23 cellular contexts compared by ENCODE assay signal in the genomic region with DNA sequence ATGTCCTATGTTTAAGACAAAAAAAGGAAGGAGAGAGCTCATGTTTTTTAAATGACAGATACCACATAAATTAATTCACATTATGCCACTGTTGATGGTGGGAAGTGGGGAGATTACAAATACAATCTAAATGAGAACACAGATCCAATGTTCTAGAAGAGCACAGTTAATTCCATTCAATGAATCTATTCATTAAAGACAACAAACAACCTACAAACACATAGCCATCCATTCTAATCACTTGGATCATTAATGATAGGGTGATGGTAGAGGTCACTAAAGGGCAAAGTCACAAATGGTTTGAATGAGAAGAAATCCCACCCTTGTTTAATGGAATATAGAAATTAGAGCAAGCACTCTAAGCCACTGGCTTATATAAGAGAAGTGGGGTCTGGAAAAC. TPM values are rescaled to one million over a fixed set of nuclear protein-coding genes. Genes with fewer than 3 reads are reported as not detected.
DNase-seq lines count a peak whose midpoint lies in the region; ATAC-seq and TF ChIP-seq lines count a peak whose summit lies in the region.
"Had no signal": no experiment of that assay in that cellular context is flagged by ENCODE, and none has a peak within 500 bp of the region (broad histone marks: within the 10 kb centered on the region; RNA-seq: fewer than 3 reads in every experiment).

No MANE protein-coding gene starts in this region.

- H3K4me1 ChIP-seq in subcutaneous abdominal adipose tissue (ENCODE audit: control insufficient read depth in 5 of 5, insufficient read depth in 5 of 5, low read length in 5 of 5) (peaks cover 5 to 34% (median 28%) of the 10 kb centered on the region in 5 donors), mesenchymal stem cell (ENCODE audit: control insufficient read depth, insufficient read depth, low read depth, low read length) (peaks cover 3% of the 10 kb centered on the region)
- H3K4me1 ChIP-seq: prostate gland had no signal

- CTCF ChIA-PET in activated naive CD4-positive, alpha-beta T cell treated with anti-CD3 and anti-CD28 coated beads for 36 hours (lab: Charles Lee) = interaction anchor here (0.8 to 2.0 kb wide), 4 partner anchors 10 to 62 kb away, joined by 3 to 6 read pairs (median 4); a partner anchor contains a TSS
- CTCF ChIA-PET in activated naive CD4-positive, alpha-beta T cell treated with anti-CD3 and anti-CD28 coated beads, Interleukin-2, amount 10 ng/mL, durations not matched to agents 7 days and 5 days (lab: Charles Lee) = interaction anchor here (1.2 kb wide), 1 partner anchor 72 kb away, joined by 3 read pairs; no protein-coding TSS in a partner anchor
- CTCF ChIA-PET in activated CD8-positive, alpha-beta T cell treated with anti-CD3 and anti-CD28 coated beads for 36 hours (lab: Charles Lee) = interaction anchor here (1.0 to 1.4 kb wide), 2 partner anchors 78 to 101 kb away, joined by 3 to 4 read pairs; no protein-coding TSS in a partner anchor

- H3K36me3 ChIP-seq in subcutaneous abdominal adipose tissue (ENCODE audit: control insufficient read depth in 5 of 5, insufficient read depth in 5 of 5, low read length in 5 of 5) = peaks cover 40 to 57% (median 47%) of the 10 kb centered on the region in 5 donors
- H3K36me3 ChIP-seq in mesenchymal stem cell (ENCODE audit: control insufficient read depth in 1 of 2, insufficient read depth in 2 of 2, low read depth in 1 of 2, low read length in 2 of 2) = peaks cover 22 to 68% of the 10 kb centered on the region in 2 experiments

- TF ChIP-seq CTCF in activated CD8-positive, alpha-beta T cell treated with anti-CD3 and anti-CD28 coated beads for 36 hours (IDR thresholded peaks at IDR 0.05) = no peak
- TF ChIP-seq CTCF in mesothelial cell of epicardium (IDR thresholded peaks at IDR 0.05; ENCODE audit: unreplicated experiment) = no peak

- ATAC-seq in activated CD8-positive, alpha-beta T cell treated with anti-CD3 and anti-CD28 coated beads for 36 hours = no peak
- ATAC-seq in HG02798 (IDR thresholded peaks at IDR 0.05; ENCODE audit: poor library complexity, unreplicated experiment) = no peak
- ATAC-seq: gastroesophageal sphincter had no signal

- H2AK5ac ChIP-seq in mesenchymal stem cell (ENCODE audit: low read length, severe bottlenecking) = no peak overlapping the region

- no peaks in the 10 kb centered on the region for H3K27me3 Mint-ChIP-seq in activated naive CD4-positive, alpha-beta T cell treated with anti-CD3 and anti-CD28 coated beads for 36 hours (ENCODE audit: low read depth)
- no peaks in the 10 kb centered on the region for H3K27me3 Mint-ChIP-seq in activated naive CD4-positive, alpha-beta T cell treated with anti-CD3 and anti-CD28 coated beads, Interleukin-2, amount 10 ng/mL, durations not matched to agents 7 days and 5 days
- no peaks in the 10 kb centered on the region for H3K27me3 Mint-ChIP-seq in activated CD8-positive, alpha-beta T cell treated with anti-CD3 and anti-CD28 coated beads for 36 hours
- no peaks in the 10 kb centered on the region for H3K27me3 Mint-ChIP-seq in mesothelial cell of epicardium (ENCODE audit: low read depth)
- H3K27me3 Mint-ChIP-seq: CD4-positive, CD25-positive, alpha-beta regulatory T cell had no signal

- no peak overlapping the region for H3K14ac ChIP-seq in mesenchymal stem cell (ENCODE audit: low read length in 2 of 2)

- POLR2A ChIA-PET in activated CD8-positive, alpha-beta T cell treated with anti-CD3 and anti-CD28 coated beads for 36 hours (lab: Charles Lee) = interaction anchor here (0.7 to 1.4 kb wide), 2 partner anchors 9 to 22 kb away, joined by 4 to 9 read pairs; no protein-coding TSS in a partner anchor

- H3K4ac ChIP-seq in mesenchymal stem cell (ENCODE audit: low read depth in 1 of 2, low read length in 2 of 2) = no peak overlapping the region

- H3K79me1 ChIP-seq in mesenchymal stem cell (replicated peaks; ENCODE audit: low read length, poor library complexity, severe bottlenecking) = peaks cover 7% of the 10 kb centered on the region

- no peak overlapping the region for H2BK5ac ChIP-seq in mesenchymal stem cell (ENCODE audit: low read depth, low read length, poor library complexity, severe bottlenecking)

- intact Hi-C loops in activated naive CD4-positive, alpha-beta T cell treated with anti-CD3 and anti-CD28 coated beads for 36 hours (cut with micrococcal nuclease) = no loop called here
- intact Hi-C loops in activated CD8-positive, alpha-beta T cell treated with anti-CD3 and anti-CD28 coated beads for 36 hours (cut with micrococcal nuclease) = no loop called here

- H3K27me3 ChIP-seq in subcutaneous abdominal adipose tissue (ENCODE audit: control insufficient read depth in 5 of 5, insufficient read depth in 4 of 5, low read length in 5 of 5) = no peaks in the 10 kb centered on the region
- H3K27me3 ChIP-seq in mesenchymal stem cell (ENCODE audit: control insufficient read depth in 1 of 2, insufficient read depth in 1 of 2, low read length in 2 of 2) = no peaks in the 10 kb centered on the region
- H3K27me3 ChIP-seq: gastroesophageal sphincter, Peyer's patch, spleen, stomach, vagina had no signal

- H3K9me3 ChIP-seq in subcutaneous abdominal adipose tissue (ENCODE audit: control insufficient read depth in 5 of 5, low read length in 5 of 5) (no peaks in the 10 kb centered on the region), mesenchymal stem cell (ENCODE audit: control insufficient read depth, low read length) (no peaks in the 10 kb centered on the region)
- H3K9me3 ChIP-seq: gastroesophageal sphincter, Peyer's patch, prostate gland, spleen, stomach, vagina had no signal

- peak overlapping the region; percentile 55 for H3K27ac Mint-ChIP-seq in activated naive CD4-positive, alpha-beta T cell treated with anti-CD3 and anti-CD28 coated beads for 36 hours
- no peak overlapping the region for H3K27ac Mint-ChIP-seq in activated naive CD4-positive, alpha-beta T cell treated with anti-CD3 and anti-CD28 coated beads, Interleukin-2, amount 10 ng/mL, durations not matched to agents 7 days and 5 days
- peak overlapping the region; percentile 79 for H3K27ac Mint-ChIP-seq in activated CD8-positive, alpha-beta T cell treated with anti-CD3 and anti-CD28 coated beads for 36 hours
- peak overlapping the region; percentile 70 for H3K27ac Mint-ChIP-seq in mesothelial cell of epicardium
- H3K27ac Mint-ChIP-seq: H9 had no signal

- H3K27ac ChIP-seq in subcutaneous abdominal adipose tissue (ENCODE audit: low read depth, low read length) = peak overlapping the region; percentile 20
- no peak overlapping the region for H3K27ac ChIP-seq in mesenchymal stem cell (ENCODE audit: low read length, poor library complexity, severe bottlenecking)
- H3K27ac ChIP-seq: Peyer's patch, prostate gland, vagina had no signal

- H2BK15ac ChIP-seq in mesenchymal stem cell (ENCODE audit: low read depth, poor library complexity, severe bottlenecking) = no peak overlapping the region

- H3K4me2 ChIP-seq in mesenchymal stem cell (ENCODE audit: low read length, poor library complexity, severe bottlenecking) = no peak overlapping the region

- no peak overlapping the region for H3K4me3 Mint-ChIP-seq in activated naive CD4-positive, alpha-beta T cell treated with anti-CD3 and anti-CD28 coated beads for 36 hours
- H3K4me3 Mint-ChIP-seq in activated naive CD4-positive, alpha-beta T cell treated with anti-CD3 and anti-CD28 coated beads, Interleukin-2, amount 10 ng/mL, durations not matched to agents 7 days and 5 days = no peak overlapping the region
- no peak overlapping the region for H3K4me3 Mint-ChIP-seq in activated CD8-positive, alpha-beta T cell treated with anti-CD3 and anti-CD28 coated beads for 36 hours
- no peak overlapping the region for H3K4me3 Mint-ChIP-seq in mesothelial cell of epicardium
- H3K4me3 Mint-ChIP-seq: activated T-helper 1 cell treated with anti-CD3 and anti-CD28 coated beads, Interleukin-12 subunit alpha, Interleukin-12 subunit beta, Interleukin-2, Interleukin-4 antibody, amounts not matched to agents 30 ng/mL and 10 ng/mL and 1 ng/mL, durations not matched to agents 14 hours and 24 hours and 36 hours; H9; nephron had no signal

- H3K4me3 ChIP-seq in subcutaneous abdominal adipose tissue (ENCODE audit: low read depth in 1 of 5, low read length in 5 of 5) (no peak overlapping the region), mesenchymal stem cell (ENCODE audit: insufficient read depth in 1 of 2, low read depth in 1 of 2, low read length in 2 of 2) (no peak overlapping the region)
- H3K4me3 ChIP-seq: coronary artery, gastroesophageal sphincter, Peyer's patch, prostate gland, spleen, stomach, vagina had no signal

- no peak overlapping the region for H4K91ac ChIP-seq in mesenchymal stem cell (ENCODE audit: low read length)

- H3K9me3 Mint-ChIP-seq in activated naive CD4-positive, alpha-beta T cell treated with anti-CD3 and anti-CD28 coated beads for 36 hours = no peaks in the 10 kb centered on the region
- H3K9me3 Mint-ChIP-seq in activated naive CD4-positive, alpha-beta T cell treated with anti-CD3 and anti-CD28 coated beads, Interleukin-2, amount 10 ng/mL, durations not matched to agents 7 days and 5 days = no peaks in the 10 kb centered on the region
- no peaks in the 10 kb centered on the region for H3K9me3 Mint-ChIP-seq in activated CD8-positive, alpha-beta T cell treated with anti-CD3 and anti-CD28 coated beads for 36 hours
- no peaks in the 10 kb centered on the region for H3K9me3 Mint-ChIP-seq in mesothelial cell of epicardium
- H3K9me3 Mint-ChIP-seq: activated T-helper 1 cell treated with anti-CD3 and anti-CD28 coated beads, Interleukin-12 subunit alpha, Interleukin-12 subunit beta, Interleukin-2, Interleukin-4 antibody, amounts not matched to agents 30 ng/mL and 10 ng/mL and 1 ng/mL, durations not matched to agents 14 hours and 24 hours and 36 hours; CD4-positive, CD25-positive, alpha-beta regulatory T cell; H9; nephron had no signal

- DNase-seq in activated naive CD4-positive, alpha-beta T cell treated with anti-CD3 and anti-CD28 coated beads for 36 hours = no peak
- DNase-seq in activated naive CD4-positive, alpha-beta T cell treated with anti-CD3 and anti-CD28 coated beads, Interleukin-2, amount 10 ng/mL, durations not matched to agents 7 days and 5 days = no peak
- DNase-seq in activated CD8-positive, alpha-beta T cell treated with anti-CD3 and anti-CD28 coated beads for 36 hours = no peak
- DNase-seq in mesothelial cell of epicardium (ENCODE audit: low spot score in 2 of 2, unreplicated experiment in 2 of 2) (no peak), NCI-H2171 treated with DMSO at 0.1 percent for 48 hours (lab: John Stamatoyannopoulos, UW) (no peak), mesenchymal stem cell (no peak)
- DNase-seq: ACHN; CD4-positive, CD25-positive, alpha-beta regulatory T cell; H9; Karpas-422; NCI-H1105 treated with DMSO at 0.1 percent for 48 hours; NCI-H82; Peyer's patch; spleen; stomach had no signal

- H2AFZ ChIP-seq in mesenchymal stem cell (ENCODE audit: low read depth, low read length) = no peak overlapping the region

- peaks cover 52% of the 10 kb centered on the region for H3K36me3 Mint-ChIP-seq in activated naive CD4-positive, alpha-beta T cell treated with anti-CD3 and anti-CD28 coated beads for 36 hours (ENCODE audit: low read depth)
- peaks cover 67% of the 10 kb centered on the region for H3K36me3 Mint-ChIP-seq in activated naive CD4-positive, alpha-beta T cell treated with anti-CD3 and anti-CD28 coated beads, Interleukin-2, amount 10 ng/mL, durations not matched to agents 7 days and 5 days
- H3K36me3 Mint-ChIP-seq in activated CD8-positive, alpha-beta T cell treated with anti-CD3 and anti-CD28 coated beads for 36 hours (ENCODE audit: low read depth) = peaks cover 57% of the 10 kb centered on the region
- peaks cover 38% of the 10 kb centered on the region for H3K36me3 Mint-ChIP-seq in mesothelial cell of epicardium

- no peak overlapping the region for H3K18ac ChIP-seq in mesenchymal stem cell (ENCODE audit: low read depth in 1 of 2, low read length in 2 of 2)

- no peak overlapping the region for H2BK120ac ChIP-seq in mesenchymal stem cell (ENCODE audit: low read depth, low read length)

- H3K9ac ChIP-seq in subcutaneous abdominal adipose tissue (ENCODE audit: low read length in 5 of 5) (no peak overlapping the region), mesenchymal stem cell (ENCODE audit: low read length) (no peak overlapping the region)

- H3K4me1 Mint-ChIP-seq in activated naive CD4-positive, alpha-beta T cell treated with anti-CD3 and anti-CD28 coated beads for 36 hours (ENCODE audit: low read depth) = peaks cover 54% of the 10 kb centered on the region
- H3K4me1 Mint-ChIP-seq in activated naive CD4-positive, alpha-beta T cell treated with anti-CD3 and anti-CD28 coated beads, Interleukin-2, amount 10 ng/mL, durations not matched to agents 7 days and 5 days = peaks cover 22% of the 10 kb centered on the region
- H3K4me1 Mint-ChIP-seq in activated CD8-positive, alpha-beta T cell treated with anti-CD3 and anti-CD28 coated beads for 36 hours (ENCODE audit: low read depth) = peaks cover 48% of the 10 kb centered on the region
- H3K4me1 Mint-ChIP-seq in mesothelial cell of epicardium = peaks cover 20% of the 10 kb centered on the region

- no peak overlapping the region for H2BK12ac ChIP-seq in mesenchymal stem cell (ENCODE audit: low read length in 2 of 2)

- no peak overlapping the region for H4K8ac ChIP-seq in mesenchymal stem cell (ENCODE audit: low read length)

- H3K23ac ChIP-seq in mesenchymal stem cell (ENCODE audit: low read length in 2 of 2) = no peak overlapping the region

RNA-seq across cellular contexts. Expression of a gene that starts 21.7 kb away (rescaled TPM):
- 100 to 1,000 TPM; 312 to 340 TPM for total RNA-seq in activated naive CD4-positive, alpha-beta T cell treated with anti-CD3 and anti-CD28 coated beads for 36 hours
- 100 to 1,000 TPM; 292 to 308 TPM for total RNA-seq in activated CD8-positive, alpha-beta T cell treated with anti-CD3 and anti-CD28 coated beads for 36 hours
- 264 to 274 TPM (median 269 TPM) in 3 replicates for total RNA-seq in mesothelial cell of epicardium
- polyA plus RNA-seq in mesenchymal stem cell (2013, experiment 1 of 2) = 192 TPM
- polyA plus RNA-seq in mesenchymal stem cell (2013, experiment 2 of 2) = 202 TPM

RNA-seq across cellular contexts. Expression of a gene that starts 30.3 kb away (rescaled TPM):
- total RNA-seq in activated naive CD4-positive, alpha-beta T cell treated with anti-CD3 and anti-CD28 coated beads for 36 hours = 10 to 100 TPM; 63.8 to 66.9 TPM
- 10 to 100 TPM; 57.3 to 57.6 TPM for total RNA-seq in activated CD8-positive, alpha-beta T cell treated with anti-CD3 and anti-CD28 coated beads for 36 hours
- 93.1 to 93.9 TPM (median 93.3 TPM) in 3 replicates for total RNA-seq in mesothelial cell of epicardium
- polyA plus RNA-seq in mesenchymal stem cell (2013, experiment 1 of 2) = 73.3 TPM
- 78.2 TPM for polyA plus RNA-seq in mesenchymal stem cell (2013, experiment 2 of 2)
